Comparison of ENCODE assay signal across 8 cellular contexts in genomic region chr2:240557808-240558207, GRCh38. TPM values are rescaled to one million over a fixed set of nuclear protein-coding genes. Genes with fewer than 3 reads are reported as not detected.
DNase-seq lines count a peak whose midpoint lies in the region; ATAC-seq and TF ChIP-seq lines count a peak whose summit lies in the region.

ANKMY1 (minus strand) TSS chr2:240557988; CDS start chr2:240557335, 653 bp downstream.

- H3K9me3 Mint-ChIP-seq in HFFc6 = no peaks in the 10 kb centered on the region

- H3K36me3 Mint-ChIP-seq in HFFc6 (ENCODE audit: low read depth) = 0 out of 2 replicates have a peak, but pooled peaks cover 6% of the 10 kb centered on the region

- TF ChIP-seq CTCF in HFFc6 (IDR thresholded peaks at IDR 0.05) = no peak

- peak; percentile 49 for DNase-seq in HFFc6
- DNase-seq in activated CD4-positive, alpha-beta T cell treated with anti-CD3 and anti-CD28 coated beads for 24 hours (ENCODE audit: low read depth in 2 of 2) = peak; percentile 47 to 58
- DNase-seq in dedifferentiated amniotic fluid mesenchymal stem cell (ENCODE audit: extremely low spot score) = peak; percentile 56
- peak; percentile 93 for DNase-seq in left kidney (ENCODE audit: low read depth, low spot score)
- DNase-seq in stimulated activated CD4-positive, alpha-beta T cell treated with anti-CD3 and anti-CD28 coated beads, Interleukin-2, amount 100 ng/mL, for 4 hours (ENCODE audit: low read depth) = peak; percentile 57
- DNase-seq in NCI-H1092 treated with DMSO at 0.1 percent for 48 hours (lab: John Stamatoyannopoulos, UW) = no peak

- ATAC-seq in HG03565 (IDR thresholded peaks at IDR 0.05; ENCODE audit: unreplicated experiment) (no peak), HG03354 (IDR thresholded peaks at IDR 0.05; ENCODE audit: poor library complexity, severe bottlenecking, unreplicated experiment) (no peak)

- H3K27ac Mint-ChIP-seq in HFFc6 = peak within 1 kb of the TSS; percentile 44; the same call in 1 of the 2 replicates

- H3K4me3 Mint-ChIP-seq in HFFc6 = peak within 1 kb of the TSS; percentile 93

- no peaks in the 10 kb centered on the region for H3K27me3 Mint-ChIP-seq in HFFc6 (ENCODE audit: insufficient read depth)

- H3K4me1 Mint-ChIP-seq in HFFc6 (ENCODE audit: low read depth) = peaks cover 38% of the 10 kb centered on the region

RNA-seq across cellular contexts. Expression of gene ANKMY1, which starts in this region (rescaled TPM):
- total RNA-seq in HFFc6 (2021; fragmentation: NEBNext Ultra II Directional; extraction: Animal tissue kit (Norgen Biotek cat#: 25700)) = 1 to 10 TPM; 4.4 to 5.6 (median 5.2) TPM
